ENCODE assay signal across 21 cellular contexts in genomic region chr4:6337331-6337935, GRCh38.
DNase-seq lines count a peak whose midpoint lies in the region; ATAC-seq lines count a peak whose summit lies in the region.
"Had no signal": no experiment of that assay in that cellular context is flagged by ENCODE, and none has a peak within 500 bp of the region (broad histone marks: within the 10 kb centered on the region; RNA-seq: fewer than 3 reads in every experiment).

No MANE protein-coding gene starts in this region.

- H2BK5ac ChIP-seq in mesenchymal stem cell (ENCODE audit: low read depth, low read length, poor library complexity, severe bottlenecking), result no peak overlapping the region

- peaks cover 2% of the 10 kb centered on the region for H3K4me1 ChIP-seq in mesenchymal stem cell (ENCODE audit: control insufficient read depth, insufficient read depth, low read depth, low read length)

- no peak overlapping the region for H4K8ac ChIP-seq in mesenchymal stem cell (ENCODE audit: low read length)

- H4K91ac ChIP-seq in mesenchymal stem cell (ENCODE audit: low read length), result no peak overlapping the region

- no peaks in the 10 kb centered on the region for H3K36me3 Mint-ChIP-seq in activated T-helper 17 cell treated with anti-CD3 and anti-CD28 coated beads, Interleukin-2, amount 50 U/mL, for 72 hours (ENCODE audit: low read depth)
- no peaks in the 10 kb centered on the region for H3K36me3 Mint-ChIP-seq in natural killer cell treated with Interleukin-12 subunit alpha and Interleukin-12 subunit beta and Interleukin-15 and Interleukin-18, amount 100 ng/mL, for 72 hours
- H3K36me3 Mint-ChIP-seq: activated naive CD4-positive, alpha-beta T cell treated with anti-CD3 and anti-CD28 coated beads, Interleukin-2, amount 50 U/mL, for 72 hours had no signal

- H3K23ac ChIP-seq in mesenchymal stem cell (ENCODE audit: low read length in 2 of 2), result no peak overlapping the region

- no peaks in the 10 kb centered on the region for H3K79me1 ChIP-seq in mesenchymal stem cell (replicated peaks; ENCODE audit: low read length, poor library complexity, severe bottlenecking)

- H2BK120ac ChIP-seq in mesenchymal stem cell (ENCODE audit: low read depth, low read length), result no peak overlapping the region

- WGBS in mesenchymal stem cell, result 45% methylated on average over 15 of the region's 19 CpGs

- no peak overlapping the region for H3K4ac ChIP-seq in mesenchymal stem cell (ENCODE audit: low read depth in 1 of 2, low read length in 2 of 2)

- H3K27ac Mint-ChIP-seq in activated T-helper 17 cell treated with anti-CD3 and anti-CD28 coated beads, Interleukin-2, amount 50 U/mL, for 72 hours, result peak overlapping the region; percentile 78
- peak overlapping the region; percentile 31 to 66 for H3K27ac Mint-ChIP-seq in natural killer cell treated with Interleukin-12 subunit alpha and Interleukin-12 subunit beta and Interleukin-15 and Interleukin-18, amount 100 ng/mL, for 72 hours
- H3K27ac Mint-ChIP-seq: activated naive CD4-positive, alpha-beta T cell treated with anti-CD3 and anti-CD28 coated beads, Interleukin-2, amount 50 U/mL, for 72 hours had no signal

- H3K9me3 Mint-ChIP-seq in activated T-helper 17 cell treated with anti-CD3 and anti-CD28 coated beads, Interleukin-2, amount 50 U/mL, for 72 hours, result no peaks in the 10 kb centered on the region
- no peaks in the 10 kb centered on the region for H3K9me3 Mint-ChIP-seq in natural killer cell treated with Interleukin-12 subunit alpha and Interleukin-12 subunit beta and Interleukin-15 and Interleukin-18, amount 100 ng/mL, for 72 hours
- H3K9me3 Mint-ChIP-seq: activated naive CD4-positive, alpha-beta T cell treated with anti-CD3 and anti-CD28 coated beads, Interleukin-2, amount 50 U/mL, for 72 hours had no signal

- DNase-seq in DMS79 treated with DMSO at 0.1 percent for 48 hours (lab: John Stamatoyannopoulos, UW) (peak; percentile 20), DMS79 (lab: John Stamatoyannopoulos, UW) (no peak), ELF-1 (ENCODE audit: low read depth, low spot score) (peak; percentile 75), mesenchymal stem cell (no peak)
- no peak for DNase-seq in natural killer cell treated with Interleukin-12 subunit alpha and Interleukin-12 subunit beta and Interleukin-15 and Interleukin-18, amount 100 ng/mL, for 72 hours (ENCODE audit: low spot score)
- DNase-seq: activated CD4-positive, alpha-beta T cell treated with anti-CD3 and anti-CD28 coated beads for 1 hour; activated T-cell treated with anti-CD3 and anti-CD28 coated beads for 4 hours; effector CD4-positive, alpha-beta T cell; GM23248; stimulated activated CD4-positive, alpha-beta T cell treated with anti-CD3 and anti-CD28 coated beads, Interleukin-12 subunit alpha, Interleukin-12 subunit beta, amount 100 ng/mL, for 4 hours; stimulated activated naive CD4-positive, alpha-beta T cell treated with Interleukin-2 at 50 U/mL for 16 hours; upper lobe of left lung had no signal

- H3K18ac ChIP-seq in mesenchymal stem cell (ENCODE audit: low read depth in 1 of 2, low read length in 2 of 2), result no peak overlapping the region

- no peak overlapping the region for H3K9ac ChIP-seq in mesenchymal stem cell (ENCODE audit: low read length)
- H3K9ac ChIP-seq: GM23248 had no signal

- no peak overlapping the region for H3K27ac ChIP-seq in mesenchymal stem cell (ENCODE audit: low read length, poor library complexity, severe bottlenecking)
- H3K27ac ChIP-seq: C4-2B, cardiac muscle cell, GM23248, HL-60, ovary, upper lobe of left lung had no signal

- no peak overlapping the region for H2AFZ ChIP-seq in mesenchymal stem cell (ENCODE audit: low read depth, low read length)
- H2AFZ ChIP-seq: GM23248 had no signal

- no peak overlapping the region for H3K4me2 ChIP-seq in mesenchymal stem cell (ENCODE audit: low read length, poor library complexity, severe bottlenecking)

- no peak for ATAC-seq in activated T-helper 17 cell treated with anti-CD3 and anti-CD28 coated beads, Interleukin-2, amount 50 U/mL, for 72 hours (replicated peaks)
- no peak for ATAC-seq in natural killer cell treated with Interleukin-12 subunit alpha and Interleukin-12 subunit beta and Interleukin-15 and Interleukin-18, amount 100 ng/mL, for 72 hours
- ATAC-seq in GM21576 (IDR thresholded peaks at IDR 0.05; ENCODE audit: unreplicated experiment) (no peak), GM19328 (IDR thresholded peaks at IDR 0.05; ENCODE audit: unreplicated experiment) (no peak)
- ATAC-seq: activated naive CD4-positive, alpha-beta T cell treated with anti-CD3 and anti-CD28 coated beads, Interleukin-2, amount 50 U/mL, for 72 hours; K562 had no signal

- no peak overlapping the region for H2BK12ac ChIP-seq in mesenchymal stem cell (ENCODE audit: low read length in 2 of 2)

- peaks cover 8% of the 10 kb centered on the region for H3K9me3 ChIP-seq in mesenchymal stem cell (ENCODE audit: control insufficient read depth, low read length)
- H3K9me3 ChIP-seq: ovary had no signal

- H2AK5ac ChIP-seq in mesenchymal stem cell (ENCODE audit: low read length, severe bottlenecking), result no peak overlapping the region

- no peaks in the 10 kb centered on the region for H3K36me3 ChIP-seq in mesenchymal stem cell (ENCODE audit: control insufficient read depth in 1 of 2, insufficient read depth in 2 of 2, low read depth in 1 of 2, low read length in 2 of 2)
- H3K36me3 ChIP-seq: cardiac muscle cell, ovary, upper lobe of left lung had no signal

- H3K14ac ChIP-seq in mesenchymal stem cell (ENCODE audit: low read length in 2 of 2), result no peak overlapping the region

- H3K4me1 Mint-ChIP-seq in activated T-helper 17 cell treated with anti-CD3 and anti-CD28 coated beads, Interleukin-2, amount 50 U/mL, for 72 hours, result peaks cover 21% of the 10 kb centered on the region
- peaks cover 32 to 37% of the 10 kb centered on the region in 2 donors for H3K4me1 Mint-ChIP-seq in natural killer cell treated with Interleukin-12 subunit alpha and Interleukin-12 subunit beta and Interleukin-15 and Interleukin-18, amount 100 ng/mL, for 72 hours (ENCODE audit: low read depth in 2 of 2)

- no peak overlapping the region for H3K4me3 ChIP-seq in mesenchymal stem cell (ENCODE audit: insufficient read depth in 1 of 2, low read depth in 1 of 2, low read length in 2 of 2)
- H3K4me3 ChIP-seq: cardiac muscle cell, GM23248, K562, ovary, upper lobe of left lung had no signal

- H3K4me3 Mint-ChIP-seq in activated T-helper 17 cell treated with anti-CD3 and anti-CD28 coated beads, Interleukin-2, amount 50 U/mL, for 72 hours, result peak overlapping the region; percentile 63
- H3K4me3 Mint-ChIP-seq in natural killer cell treated with Interleukin-12 subunit alpha and Interleukin-12 subunit beta and Interleukin-15 and Interleukin-18, amount 100 ng/mL, for 72 hours, result peak overlapping the region; percentile 78

- peaks cover 51 to 76% of the 10 kb centered on the region in 2 experiments for H3K27me3 ChIP-seq in mesenchymal stem cell (ENCODE audit: control insufficient read depth in 1 of 2, insufficient read depth in 1 of 2, low read length in 2 of 2)
- H3K27me3 ChIP-seq: ovary, upper lobe of left lung had no signal

- no peak overlapping the region for H2BK15ac ChIP-seq in mesenchymal stem cell (ENCODE audit: low read depth, poor library complexity, severe bottlenecking)

- H3K27me3 Mint-ChIP-seq in activated T-helper 17 cell treated with anti-CD3 and anti-CD28 coated beads, Interleukin-2, amount 50 U/mL, for 72 hours, result peaks cover 23% of the 10 kb centered on the region
- peaks cover 0 to 21% of the 10 kb centered on the region in 2 donors for H3K27me3 Mint-ChIP-seq in natural killer cell treated with Interleukin-12 subunit alpha and Interleukin-12 subunit beta and Interleukin-15 and Interleukin-18, amount 100 ng/mL, for 72 hours

Comparison
In these comparisons a context has a peak if more than half of its experiments do, and no peak if none do; other contexts are left out.
1. DNase-seq: peak in DMS79 treated with DMSO at 0.1 percent for 48 hours (single experiment) and ELF-1 (single experiment); none in DMS79 (single experiment), natural killer cell treated with Interleukin-12 subunit alpha and Interleukin-12 subunit beta and Interleukin-15 and Interleukin-18, amount 100 ng/mL, for 72 hours (single experiment) and mesenchymal stem cell (single experiment).